In the genomic region with DNA sequence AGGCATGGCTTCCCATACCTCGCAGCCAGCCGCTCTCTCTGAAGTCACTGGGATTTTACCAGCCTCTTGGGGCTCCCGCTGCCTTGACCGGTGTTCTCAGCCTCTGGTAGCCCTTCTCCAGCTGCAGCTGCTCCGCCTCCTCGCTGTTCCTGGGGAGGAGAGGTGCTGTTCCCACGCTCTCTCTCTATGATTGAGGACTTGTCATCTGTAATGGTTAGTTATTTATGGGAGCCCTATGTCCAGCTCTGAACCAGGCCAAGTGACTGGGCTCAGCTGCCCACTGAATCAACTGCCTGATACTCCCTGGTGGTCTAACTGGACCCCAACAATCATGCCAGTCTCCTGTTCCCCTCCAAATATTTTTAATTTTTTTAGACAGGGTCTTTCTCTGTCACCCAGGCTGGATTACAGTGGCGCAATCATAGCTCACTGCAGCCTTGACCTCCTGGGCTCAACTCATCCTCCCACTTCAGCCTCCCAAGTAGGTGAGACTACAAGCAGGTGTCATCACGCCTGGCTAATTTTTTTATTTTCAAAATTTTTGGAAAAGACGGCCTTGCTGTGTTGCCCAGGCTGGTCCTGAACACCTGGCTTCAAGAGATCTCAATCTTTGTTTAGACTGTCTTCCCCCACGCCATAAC, we compare ENCODE assay signal across 1 cellular context.
TF ChIP-seq lines count a peak whose summit lies in the region.

No MANE protein-coding gene starts in this region.

TF ChIP-seq in HepG2, 621 proteins besides CTCF, POLR2A, EP300 and RAD21:
- TF ChIP-seq NR2F6 (IDR thresholded peaks at IDR 0.05) (no peak), NR2F6 (CRISPR knock-in tag; IDR thresholded peaks at IDR 0.05) (peak; percentile 42; the same call in 1 of the 2 replicates), KLF12 (CRISPR knock-in tag; IDR thresholded peaks at IDR 0.05; ENCODE audit: borderline replicate concordance) (no peak), NRL (CRISPR knock-in tag; IDR thresholded peaks at IDR 0.05; ENCODE audit: borderline replicate concordance) (no peak), SETDB1 (CRISPR knock-in tag; IDR thresholded peaks at IDR 0.05; ENCODE audit: borderline replicate concordance) (no peak), MYC (CRISPR knock-in tag; IDR thresholded peaks at IDR 0.05; ENCODE audit: borderline replicate concordance) (no peak), NFKBIZ (CRISPR knock-in tag; IDR thresholded peaks at IDR 0.05) (no peak), RARA (CRISPR knock-in tag; IDR thresholded peaks at IDR 0.05) (0 out of 2 replicates have a peak, but pooled peaks have one; percentile 12), KDM1A (CRISPR knock-in tag; IDR thresholded peaks at IDR 0.05) (0 out of 2 replicates have a peak, but pooled peaks have one; percentile 16), CEBPB (IDR thresholded peaks at IDR 0.05; ENCODE audit: borderline replicate concordance, low read depth, low read length) (peak; percentile 51; the same call in 1 of the 2 replicates), ZNF616 (CRISPR knock-in tag; IDR thresholded peaks at IDR 0.05; ENCODE audit: low read depth) (no peak)
- TF ChIP-seq, protein P1, sequence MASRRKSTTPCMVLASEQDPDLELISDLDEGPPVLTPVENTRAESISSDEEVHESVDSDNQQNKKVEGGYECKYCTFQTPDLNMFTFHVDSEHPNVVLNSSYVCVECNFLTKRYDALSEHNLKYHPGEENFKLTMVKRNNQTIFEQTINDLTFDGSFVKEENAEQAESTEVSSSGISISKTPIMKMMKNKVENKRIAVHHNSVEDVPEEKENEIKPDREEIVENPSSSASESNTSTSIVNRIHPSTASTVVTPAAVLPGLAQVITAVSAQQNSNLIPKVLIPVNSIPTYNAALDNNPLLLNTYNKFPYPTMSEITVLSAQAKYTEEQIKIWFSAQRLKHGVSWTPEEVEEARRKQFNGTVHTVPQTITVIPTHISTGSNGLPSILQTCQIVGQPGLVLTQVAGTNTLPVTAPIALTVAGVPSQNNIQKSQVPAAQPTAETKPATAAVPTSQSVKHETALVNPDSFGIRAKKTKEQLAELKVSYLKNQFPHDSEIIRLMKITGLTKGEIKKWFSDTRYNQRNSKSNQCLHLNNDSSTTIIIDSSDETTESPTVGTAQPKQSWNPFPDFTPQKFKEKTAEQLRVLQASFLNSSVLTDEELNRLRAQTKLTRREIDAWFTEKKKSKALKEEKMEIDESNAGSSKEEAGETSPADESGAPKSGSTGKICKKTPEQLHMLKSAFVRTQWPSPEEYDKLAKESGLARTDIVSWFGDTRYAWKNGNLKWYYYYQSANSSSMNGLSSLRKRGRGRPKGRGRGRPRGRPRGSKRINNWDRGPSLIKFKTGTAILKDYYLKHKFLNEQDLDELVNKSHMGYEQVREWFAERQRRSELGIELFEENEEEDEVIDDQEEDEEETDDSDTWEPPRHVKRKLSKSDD (CRISPR knock-in tag; IDR thresholded peaks at IDR 0.05; ENCODE audit: low read depth), result 0 out of 2 replicates have a peak, but pooled peaks have one; percentile 27
- TF ChIP-seq, protein P2, sequence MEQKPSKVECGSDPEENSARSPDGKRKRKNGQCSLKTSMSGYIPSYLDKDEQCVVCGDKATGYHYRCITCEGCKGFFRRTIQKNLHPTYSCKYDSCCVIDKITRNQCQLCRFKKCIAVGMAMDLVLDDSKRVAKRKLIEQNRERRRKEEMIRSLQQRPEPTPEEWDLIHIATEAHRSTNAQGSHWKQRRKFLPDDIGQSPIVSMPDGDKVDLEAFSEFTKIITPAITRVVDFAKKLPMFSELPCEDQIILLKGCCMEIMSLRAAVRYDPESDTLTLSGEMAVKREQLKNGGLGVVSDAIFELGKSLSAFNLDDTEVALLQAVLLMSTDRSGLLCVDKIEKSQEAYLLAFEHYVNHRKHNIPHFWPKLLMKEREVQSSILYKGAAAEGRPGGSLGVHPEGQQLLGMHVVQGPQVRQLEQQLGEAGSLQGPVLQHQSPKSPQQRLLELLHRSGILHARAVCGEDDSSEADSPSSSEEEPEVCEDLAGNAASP (CRISPR knock-in tag; IDR thresholded peaks at IDR 0.05; ENCODE audit: borderline replicate concordance), result no peak
- TF ChIP-seq, protein P3, sequence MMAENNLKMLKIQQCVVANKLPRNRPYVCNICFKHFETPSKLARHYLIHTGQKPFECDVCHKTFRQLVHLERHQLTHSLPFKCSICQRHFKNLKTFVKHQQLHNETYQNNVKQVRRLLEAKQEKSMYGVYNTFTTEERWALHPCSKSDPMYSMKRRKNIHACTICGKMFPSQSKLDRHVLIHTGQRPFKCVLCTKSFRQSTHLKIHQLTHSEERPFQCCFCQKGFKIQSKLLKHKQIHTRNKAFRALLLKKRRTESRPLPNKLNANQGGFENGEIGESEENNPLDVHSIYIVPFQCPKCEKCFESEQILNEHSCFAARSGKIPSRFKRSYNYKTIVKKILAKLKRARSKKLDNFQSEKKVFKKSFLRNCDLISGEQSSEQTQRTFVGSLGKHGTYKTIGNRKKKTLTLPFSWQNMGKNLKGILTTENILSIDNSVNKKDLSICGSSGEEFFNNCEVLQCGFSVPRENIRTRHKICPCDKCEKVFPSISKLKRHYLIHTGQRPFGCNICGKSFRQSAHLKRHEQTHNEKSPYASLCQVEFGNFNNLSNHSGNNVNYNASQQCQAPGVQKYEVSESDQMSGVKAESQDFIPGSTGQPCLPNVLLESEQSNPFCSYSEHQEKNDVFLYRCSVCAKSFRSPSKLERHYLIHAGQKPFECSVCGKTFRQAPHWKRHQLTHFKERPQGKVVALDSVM (CRISPR knock-in tag; IDR thresholded peaks at IDR 0.05), result peak; percentile 95
- TF ChIP-seq, protein P4, sequence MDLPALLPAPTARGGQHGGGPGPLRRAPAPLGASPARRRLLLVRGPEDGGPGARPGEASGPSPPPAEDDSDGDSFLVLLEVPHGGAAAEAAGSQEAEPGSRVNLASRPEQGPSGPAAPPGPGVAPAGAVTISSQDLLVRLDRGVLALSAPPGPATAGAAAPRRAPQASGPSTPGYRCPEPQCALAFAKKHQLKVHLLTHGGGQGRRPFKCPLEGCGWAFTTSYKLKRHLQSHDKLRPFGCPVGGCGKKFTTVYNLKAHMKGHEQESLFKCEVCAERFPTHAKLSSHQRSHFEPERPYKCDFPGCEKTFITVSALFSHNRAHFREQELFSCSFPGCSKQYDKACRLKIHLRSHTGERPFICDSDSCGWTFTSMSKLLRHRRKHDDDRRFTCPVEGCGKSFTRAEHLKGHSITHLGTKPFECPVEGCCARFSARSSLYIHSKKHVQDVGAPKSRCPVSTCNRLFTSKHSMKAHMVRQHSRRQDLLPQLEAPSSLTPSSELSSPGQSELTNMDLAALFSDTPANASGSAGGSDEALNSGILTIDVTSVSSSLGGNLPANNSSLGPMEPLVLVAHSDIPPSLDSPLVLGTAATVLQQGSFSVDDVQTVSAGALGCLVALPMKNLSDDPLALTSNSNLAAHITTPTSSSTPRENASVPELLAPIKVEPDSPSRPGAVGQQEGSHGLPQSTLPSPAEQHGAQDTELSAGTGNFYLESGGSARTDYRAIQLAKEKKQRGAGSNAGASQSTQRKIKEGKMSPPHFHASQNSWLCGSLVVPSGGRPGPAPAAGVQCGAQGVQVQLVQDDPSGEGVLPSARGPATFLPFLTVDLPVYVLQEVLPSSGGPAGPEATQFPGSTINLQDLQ (CRISPR knock-in tag; IDR thresholded peaks at IDR 0.05), result no peak
- TF ChIP-seq, protein P5, sequence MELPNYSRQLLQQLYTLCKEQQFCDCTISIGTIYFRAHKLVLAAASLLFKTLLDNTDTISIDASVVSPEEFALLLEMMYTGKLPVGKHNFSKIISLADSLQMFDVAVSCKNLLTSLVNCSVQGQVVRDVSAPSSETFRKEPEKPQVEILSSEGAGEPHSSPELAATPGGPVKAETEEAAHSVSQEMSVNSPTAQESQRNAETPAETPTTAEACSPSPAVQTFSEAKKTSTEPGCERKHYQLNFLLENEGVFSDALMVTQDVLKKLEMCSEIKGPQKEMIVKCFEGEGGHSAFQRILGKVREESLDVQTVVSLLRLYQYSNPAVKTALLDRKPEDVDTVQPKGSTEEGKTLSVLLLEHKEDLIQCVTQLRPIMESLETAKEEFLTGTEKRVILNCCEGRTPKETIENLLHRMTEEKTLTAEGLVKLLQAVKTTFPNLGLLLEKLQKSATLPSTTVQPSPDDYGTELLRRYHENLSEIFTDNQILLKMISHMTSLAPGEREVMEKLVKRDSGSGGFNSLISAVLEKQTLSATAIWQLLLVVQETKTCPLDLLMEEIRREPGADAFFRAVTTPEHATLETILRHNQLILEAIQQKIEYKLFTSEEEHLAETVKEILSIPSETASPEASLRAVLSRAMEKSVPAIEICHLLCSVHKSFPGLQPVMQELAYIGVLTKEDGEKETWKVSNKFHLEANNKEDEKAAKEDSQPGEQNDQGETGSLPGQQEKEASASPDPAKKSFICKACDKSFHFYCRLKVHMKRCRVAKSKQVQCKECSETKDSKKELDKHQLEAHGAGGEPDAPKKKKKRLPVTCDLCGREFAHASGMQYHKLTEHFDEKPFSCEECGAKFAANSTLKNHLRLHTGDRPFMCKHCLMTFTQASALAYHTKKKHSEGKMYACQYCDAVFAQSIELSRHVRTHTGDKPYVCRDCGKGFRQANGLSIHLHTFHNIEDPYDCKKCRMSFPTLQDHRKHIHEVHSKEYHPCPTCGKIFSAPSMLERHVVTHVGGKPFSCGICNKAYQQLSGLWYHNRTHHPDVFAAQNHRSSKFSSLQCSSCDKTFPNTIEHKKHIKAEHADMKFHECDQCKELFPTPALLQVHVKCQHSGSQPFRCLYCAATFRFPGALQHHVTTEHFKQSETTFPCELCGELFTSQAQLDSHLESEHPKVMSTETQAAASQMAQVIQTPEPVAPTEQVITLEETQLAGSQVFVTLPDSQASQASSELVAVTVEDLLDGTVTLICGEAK (IDR thresholded peaks at IDR 0.05), result no peak
- TF ChIP-seq, protein P5 (CRISPR knock-in tag; IDR thresholded peaks at IDR 0.05), result 0 out of 2 replicates have a peak, but pooled peaks have one; percentile 27
- TF ChIP-seq, protein P6, sequence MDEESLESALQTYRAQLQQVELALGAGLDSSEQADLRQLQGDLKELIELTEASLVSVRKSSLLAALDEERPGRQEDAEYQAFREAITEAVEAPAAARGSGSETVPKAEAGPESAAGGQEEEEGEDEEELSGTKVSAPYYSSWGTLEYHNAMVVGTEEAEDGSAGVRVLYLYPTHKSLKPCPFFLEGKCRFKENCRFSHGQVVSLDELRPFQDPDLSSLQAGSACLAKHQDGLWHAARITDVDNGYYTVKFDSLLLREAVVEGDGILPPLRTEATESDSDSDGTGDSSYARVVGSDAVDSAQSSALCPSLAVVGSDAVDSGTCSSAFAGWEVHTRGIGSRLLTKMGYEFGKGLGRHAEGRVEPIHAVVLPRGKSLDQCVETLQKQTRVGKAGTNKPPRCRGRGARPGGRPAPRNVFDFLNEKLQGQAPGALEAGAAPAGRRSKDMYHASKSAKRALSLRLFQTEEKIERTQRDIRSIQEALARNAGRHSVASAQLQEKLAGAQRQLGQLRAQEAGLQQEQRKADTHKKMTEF (CRISPR knock-in tag; IDR thresholded peaks at IDR 0.05), result peak; percentile 9; the same call in 1 of the 2 replicates
- TF ChIP-seq, protein P7, sequence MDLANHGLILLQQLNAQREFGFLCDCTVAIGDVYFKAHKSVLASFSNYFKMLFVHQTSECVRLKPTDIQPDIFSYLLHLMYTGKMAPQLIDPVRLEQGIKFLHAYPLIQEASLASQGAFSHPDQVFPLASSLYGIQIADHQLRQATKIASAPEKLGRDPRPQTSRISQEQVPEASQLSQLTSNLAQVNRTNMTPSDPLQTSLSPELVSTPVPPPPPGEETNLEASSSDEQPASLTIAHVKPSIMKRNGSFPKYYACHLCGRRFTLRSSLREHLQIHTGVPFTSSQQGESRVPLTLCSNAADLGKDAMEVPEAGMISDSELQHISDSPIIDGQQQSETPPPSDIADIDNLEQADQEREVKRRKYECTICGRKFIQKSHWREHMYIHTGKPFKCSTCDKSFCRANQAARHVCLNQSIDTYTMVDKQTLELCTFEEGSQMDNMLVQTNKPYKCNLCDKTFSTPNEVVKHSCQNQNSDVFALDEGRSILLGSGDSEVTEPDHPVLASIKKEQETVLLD (CRISPR knock-in tag; IDR thresholded peaks at IDR 0.05; ENCODE audit: low read depth), result no peak
TF ChIP-seq in HepG2: peak in this region for 8.
